Comparison of ENCODE assay signal across 10 cellular contexts in genomic region chr10:84541289-84541637, GRCh38.
DNase-seq lines count a peak whose midpoint lies in the region; ATAC-seq and TF ChIP-seq lines count a peak whose summit lies in the region.
"Had no signal": no experiment of that assay in that cellular context is flagged by ENCODE, and none has a peak within 500 bp of the region (broad histone marks: within the 10 kb centered on the region; RNA-seq: fewer than 3 reads in every experiment).

No MANE protein-coding gene starts in this region.

- in situ Hi-C loops in astrocyte of the cerebellum (cut with HindIII; ENCODE audit: low sequenced_read_pairs), result no loop called here

- H3K4me3 ChIP-seq in astrocyte of the cerebellum (ENCODE audit: low read depth, low read length) (no peak overlapping the region), colonic mucosa (no peak overlapping the region)

- DNase-seq in 8988T (peak; percentile 34), astrocyte of the cerebellum (ENCODE audit: low read depth) (no peak), left kidney (ENCODE audit: low read depth, low spot score) (peak; percentile 67), anterior cingulate cortex (lab: John Stamatoyannopoulos, UW) (no peak), colonic mucosa (no peak), dedifferentiated amniotic fluid mesenchymal stem cell (ENCODE audit: extremely low spot score) (no peak)
- DNase-seq: DMS153, SHP77 treated with DMSO at 0.1 percent for 48 hours had no signal

- no peak overlapping the region for H3K27ac ChIP-seq in colonic mucosa

- H3K27me3 ChIP-seq in colonic mucosa, result peaks cover 6% of the 10 kb centered on the region

- H3K4me1 ChIP-seq in colonic mucosa, result peaks cover 5% of the 10 kb centered on the region

- intact Hi-C loops in colonic mucosa (cut with DNase I), result loop anchor here (2.0 to 5.0 kb wide), 2 partner anchors 276 to 1836 kb away; no protein-coding TSS in a partner anchor

- TF ChIP-seq CTCF in GM12873 (IDR thresholded peaks at IDR 0.05; ENCODE audit: insufficient read depth, low read depth, low read length, missing control alignments) (peak; percentile 30), astrocyte of the cerebellum (IDR thresholded peaks at IDR 0.05; ENCODE audit: low read depth, low read length, missing control alignments) (peak; percentile 11), colonic mucosa (IDR thresholded peaks at IDR 0.05) (no peak)

- no peaks in the 10 kb centered on the region for H3K9me3 ChIP-seq in colonic mucosa

- H3K9ac ChIP-seq in colonic mucosa (ENCODE audit: low read depth in 2 of 2, low read length in 2 of 2), result peak overlapping the region in 1 of 2 donors; percentile 17

- ATAC-seq in HG03571 (IDR thresholded peaks at IDR 0.05; ENCODE audit: unreplicated experiment), result no peak

- no peaks in the 10 kb centered on the region for H3K36me3 ChIP-seq in colonic mucosa

Comparison
In these comparisons a context has a peak if more than half of its experiments do, and no peak if none do; other contexts are left out.
1. DNase-seq: peak in 8988T (single experiment) and left kidney (single experiment); none in astrocyte of the cerebellum (single experiment), anterior cingulate cortex (0 of 58), colonic mucosa (single experiment) and dedifferentiated amniotic fluid mesenchymal stem cell (single experiment).